Comparison of ENCODE assay signal across 8 cellular contexts in the genomic region with DNA sequence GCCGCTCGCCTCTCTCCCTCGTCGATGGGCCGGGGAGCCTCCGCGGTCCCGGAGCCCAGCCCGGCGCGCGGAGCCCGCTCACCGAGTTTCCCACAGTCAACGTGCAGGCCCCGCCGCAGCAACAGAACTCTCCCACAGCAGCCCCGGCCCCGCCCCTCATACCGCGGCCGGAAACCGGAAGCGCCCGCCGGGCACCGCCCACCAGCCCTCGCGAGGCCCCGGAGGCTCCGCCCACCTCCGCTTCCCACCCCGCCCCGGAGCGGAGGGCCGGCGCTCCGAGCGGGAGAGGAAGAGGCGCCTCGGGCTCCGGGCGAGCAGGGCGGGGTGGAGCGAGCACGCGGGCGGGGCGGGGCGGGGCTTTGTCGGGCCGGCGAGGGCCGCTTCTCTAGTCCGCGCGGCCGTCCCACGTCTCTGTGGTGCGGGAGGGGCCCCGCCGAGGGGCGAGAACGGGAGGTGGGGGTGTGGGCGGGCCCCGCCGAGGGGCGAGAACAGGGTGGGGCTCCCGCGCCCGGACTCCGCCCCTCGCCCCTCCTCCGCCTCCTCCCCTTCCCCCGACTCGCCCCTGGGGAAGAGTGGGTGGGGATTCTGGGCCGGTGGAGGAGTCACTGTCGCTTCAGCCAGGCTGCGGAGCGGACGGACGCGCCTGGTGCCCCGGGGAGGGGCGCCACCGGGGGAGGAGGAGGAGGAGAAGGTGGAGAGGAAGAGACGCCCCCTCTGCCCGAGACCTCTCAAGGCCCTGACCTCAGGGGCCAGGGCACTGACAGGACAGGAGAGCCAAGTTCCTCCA. TPM values are rescaled to one million over a fixed set of nuclear protein-coding genes. Genes with fewer than 3 reads are reported as not detected.
A peak's percentile ranks its signal among the peaks of the same experiment; 100 is the strongest.
DNase-seq lines count a peak whose midpoint lies in the region; ATAC-seq, FAIRE-seq and TF ChIP-seq lines count a peak whose summit lies in the region.

TSS of gene ABCD1 (plus strand) at position 605 of the 787 bp plus-strand sequence. CDS start 411 bp downstream, outside the sequence.
TSS of gene BCAP31 (minus strand) at position 136 of the 787 bp plus-strand sequence. CDS start 1,143 bp downstream, outside the sequence.

- TF ChIP-seq CTCF in BE2C (IDR thresholded peaks at IDR 0.05; ENCODE audit: low read depth, low read length) = no peak
- no peak for TF ChIP-seq CTCF in right lobe of liver (IDR thresholded peaks at IDR 0.05)

- peak within 1 kb of the TSS; percentile 50 to 78 (median 71) for H3K27ac ChIP-seq in right lobe of liver

- FAIRE-seq in GM19239 (lab: Jason Lieb, UNC) = peak; percentile 86

- H3K4me1 ChIP-seq in BE2C = peaks cover 19% of the 10 kb centered on the region
- peaks cover 0 to 14% (median 0%) of the 10 kb centered on the region in 4 donors for H3K4me1 ChIP-seq in right lobe of liver

- 48% methylated on average over 12 of the region's 88 CpGs for WGBS in right lobe of liver (ENCODE audit: insufficient coverage, low coverage, low lambda C conversion rate, missing lambda C conversion rate)

- ATAC-seq in HG03442 (IDR thresholded peaks at IDR 0.05; ENCODE audit: unreplicated experiment) (peak; percentile 54), right lobe of liver (peak; percentile 75 to 87 (median 80))

- H3K4me3 ChIP-seq in BE2C (ENCODE audit: low read depth, low read length) (peak within 1 kb of the TSS; percentile 67), right lobe of liver (peak within 1 kb of the TSS; percentile 60 to 71 (median 71))

- peaks cover 16% of the 10 kb centered on the region for H3K36me3 ChIP-seq in BE2C
- peaks cover 0 to 7% (median 0%) of the 10 kb centered on the region in 4 donors for H3K36me3 ChIP-seq in right lobe of liver

- H3K27me3 ChIP-seq in BE2C = no peaks in the 10 kb centered on the region
- H3K27me3 ChIP-seq in right lobe of liver = no peaks in the 10 kb centered on the region

- DNase-seq in BE2C (peak; percentile 92), GM19239 (ENCODE audit: insufficient read length, low spot score) (peak; percentile 69), NCI-H748 treated with DMSO at 0.1 percent for 48 hours (lab: John Stamatoyannopoulos, UW) (peak; percentile 66), dermis microvascular lymphatic vessel endothelial cell (ENCODE audit: low read depth in 2 of 2) (peak; percentile 62 to 87), right lobe of liver (peak; percentile 93 to 95 (median 93))
- DNase-seq in activated CD4-positive, alpha-beta T cell treated with anti-CD3 and anti-CD28 coated beads, Interleukin-2, amount 50 U/mL, for 24 hours (ENCODE audit: low read depth in 1 of 2, low spot score in 1 of 2) = peak; percentile 69 to 77
- peak; percentile 87 for DNase-seq in stimulated activated CD4-positive, alpha-beta T cell treated with anti-CD3 and anti-CD28 coated beads, Interleukin-4, amount 100 ng/mL, for 1 hour

- H3K9me3 ChIP-seq in BE2C (no peaks in the 10 kb centered on the region; the same call in 1 of the 2 replicates), right lobe of liver (no peaks in the 10 kb centered on the region)

- TF ChIP-seq POLR2A in right lobe of liver (IDR thresholded peaks at IDR 0.05) = peak; percentile 89

- intact Hi-C loops in right lobe of liver (cut with DNase I) = no loop called here

RNA-seq across cellular contexts. Expression of gene ABCD1, which starts in this region (rescaled TPM):
- 8.8 TPM for polyA plus RNA-seq in BE2C (2012; ENCODE audit: insufficient read depth, insufficient read length, low read depth)
- total RNA-seq in dermis microvascular lymphatic vessel endothelial cell = 6.2 and 9.1 TPM in 2 replicates
- 10 to 100 TPM in 4 of 6 experiments, 1 to 10 TPM in 2; 8.0 to 20.8 (median 10.9) TPM for total RNA-seq in right lobe of liver

RNA-seq across cellular contexts. Expression of gene BCAP31, which starts in this region (rescaled TPM):
- polyA plus RNA-seq in BE2C (2012; ENCODE audit: insufficient read depth, insufficient read length, low read depth) = 489 TPM
- total RNA-seq in dermis microvascular lymphatic vessel endothelial cell (341 and 362 TPM in 2 replicates), right lobe of liver (100 to 1,000 TPM; 100 to 126 (median 107) TPM)

Comparison
In these comparisons a context has a peak if more than half of its experiments do, and no peak if none do; other contexts are left out.
1. Peak in every context shown above with its lines: DNase-seq, ATAC-seq, H3K4me3 ChIP-seq and H3K27ac ChIP-seq.